Comparison of ENCODE assay signal across 9 cellular contexts in the genomic region with DNA sequence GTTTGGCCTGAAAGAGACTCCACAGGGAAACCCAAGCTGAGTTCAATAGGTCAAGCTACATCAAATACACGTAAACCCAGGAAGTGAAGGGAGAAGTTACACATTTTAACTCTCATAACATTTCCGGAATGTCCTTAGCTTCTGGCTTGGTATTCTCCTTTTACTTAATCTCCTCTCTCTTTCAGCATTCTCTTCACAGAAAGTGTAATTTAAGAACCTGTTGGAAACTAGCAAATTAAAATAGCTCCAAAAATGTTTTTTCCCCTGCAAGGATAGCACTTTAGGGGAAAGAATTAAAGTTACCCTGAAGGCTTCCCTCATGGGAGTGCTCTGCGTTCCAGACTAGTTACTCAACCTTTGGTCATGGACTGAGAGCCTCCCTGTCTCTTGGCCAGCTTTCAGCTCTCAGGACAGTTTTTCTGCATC.
DNase-seq lines count a peak whose midpoint lies in the region; TF ChIP-seq lines count a peak whose summit lies in the region.
"Had no signal": no experiment of that assay in that cellular context is flagged by ENCODE, and none has a peak within 500 bp of the region (broad histone marks: within the 10 kb centered on the region; RNA-seq: fewer than 3 reads in every experiment).

No MANE protein-coding gene starts in this region.

- no peaks in the 10 kb centered on the region for H3K36me3 ChIP-seq in adrenal gland (replicated peaks in 1 of 2)

- no peak overlapping the region for H3K27ac ChIP-seq in adrenal gland

- 61 to 71% (median 70%) methylated on average over 3 of the region's 3 CpGs for WGBS in adrenal gland, 4 donors

- DNase-seq in HPDE6-E6E7 (ENCODE audit: extremely low spot score), result peak; percentile 49
- peak in 4 of 7 donors; percentile 6 to 23 (median 18) for DNase-seq in adrenal gland
- peak; percentile 69 for DNase-seq in hepatic stellate cell (ENCODE audit: low spot score)
- peak; percentile 92 for DNase-seq in stromal cell of bone marrow (ENCODE audit: low read depth)
- DNase-seq in head of caudate nucleus, result no peak
- DNase-seq in SW480 (ENCODE audit: low spot score), result no peak
- DNase-seq in iPS-NIHi7 (ENCODE audit: extremely low spot score), result no peak
- no peak for DNase-seq in NCI-H1417 treated with DMSO at 0.1 percent for 48 hours (lab: John Stamatoyannopoulos, UW)
- DNase-seq: NCI-H1694 treated with DMSO at 0.1 percent for 48 hours had no signal

- H3K4me1 ChIP-seq in adrenal gland (replicated peaks in 1 of 2), result no peaks in the 10 kb centered on the region

- no peak for TF ChIP-seq POLR2A in adrenal gland (IDR thresholded peaks at IDR 0.05)

- H3K4me3 ChIP-seq in adrenal gland, result no peak overlapping the region

- TF ChIP-seq CTCF in adrenal gland (IDR thresholded peaks at IDR 0.05), result no peak

- no peaks in the 10 kb centered on the region for H3K27me3 ChIP-seq in adrenal gland

- intact Hi-C loops in adrenal gland (cut with DNase I) (no loop called here), head of caudate nucleus (cut with DNase I) (no loop called here)

- H3K9me3 ChIP-seq in adrenal gland (replicated peaks in 1 of 3), result no peaks in the 10 kb centered on the region

Comparison
In these comparisons a context has a peak if more than half of its experiments do, and no peak if none do; other contexts are left out.
1. DNase-seq: peak in HPDE6-E6E7 (single experiment), adrenal gland (4 of 7), hepatic stellate cell (single experiment) and stromal cell of bone marrow (single experiment); none in head of caudate nucleus (0 of 42), SW480 (single experiment), iPS-NIHi7 (single experiment) and NCI-H1417 treated with DMSO at 0.1 percent for 48 hours (single experiment).